1 cellular context compared by ENCODE assay signal in genomic region chr6:42217523-42218367, GRCh38.
TF ChIP-seq lines count a peak whose summit lies in the region.

TSS of gene MRPS10 (minus strand) at chr6:42217861. CDS start at chr6:42217849, 12 bp downstream.

TF ChIP-seq in K562, 482 proteins besides CTCF, POLR2A, EP300 and RAD21 (continued from another document and continues in another):
- TF ChIP-seq SMAD4 (CRISPR knock-in tag; conservative IDR thresholded peaks at IDR 0.05) (peak; percentile 55), POLR2B (IDR thresholded peaks at IDR 0.05; ENCODE audit: low read depth, partially characterized antibody) (peak; percentile 90), HDAC3 (IDR thresholded peaks at IDR 0.05; ENCODE audit: borderline replicate concordance, partially characterized antibody) (peak; percentile 48), ZMIZ1 (IDR thresholded peaks at IDR 0.05; ENCODE audit: low read depth in 2 of 2, low read length in 2 of 2) (peak in 1 of 2 experiments; percentile 58; a peak in 1 of 4 replicates), MNT (conservative IDR thresholded peaks at IDR 0.05) (peak; percentile 54 to 86; a peak in 2 of 4 replicates), CHD4 (IDR thresholded peaks at IDR 0.05; ENCODE audit: insufficient read depth, insufficient replicate concordance, low read depth, low read length, poor library complexity, severe bottlenecking) (peak; percentile 47), SOX6 (IDR thresholded peaks at IDR 0.05) (peak; percentile 73), PTRF (tag; IDR thresholded peaks at IDR 0.05) (no peak), LARP7 (IDR thresholded peaks at IDR 0.05) (peak; percentile 16; the same call in 1 of the 2 replicates), TAF1 (IDR thresholded peaks at IDR 0.05; ENCODE audit: control insufficient read depth, extremely low read depth, insufficient read depth, low read length, severe bottlenecking) (peak; percentile 100), GABPA (tag; conservative IDR thresholded peaks at IDR 0.05; ENCODE audit: low read depth) (peak; percentile 99), DNMT1 (IDR thresholded peaks at IDR 0.05) (peak; percentile 53; the same call in 1 of the 2 replicates), ETV5 (CRISPR knock-in tag; IDR thresholded peaks at IDR 0.05; ENCODE audit: low read depth) (peak; percentile 69), CBX1 (IDR thresholded peaks at IDR 0.05; ENCODE audit: low read depth) (peak; percentile 75; the same call in 1 of the 2 replicates), TCF7 (IDR thresholded peaks at IDR 0.05; ENCODE audit: borderline replicate concordance) (no peak; the same call in 1 of the 2 replicates), MBD2 (IDR thresholded peaks at IDR 0.05; ENCODE audit: borderline replicate concordance, low read depth) (peak; percentile 92), POLR3A (IDR thresholded peaks at IDR 0.05; ENCODE audit: borderline replicate concordance, extremely low read depth, insufficient read depth, insufficient read length) (no peak), ZNF212 (CRISPR knock-in tag; IDR thresholded peaks at IDR 0.05) (0 out of 2 replicates have a peak, but pooled peaks have one; percentile 12), ATF4 (CRISPR knock-in tag; IDR thresholded peaks at IDR 0.05) (0 out of 2 replicates have a peak, but pooled peaks have one; percentile 9), SMARCA5 (IDR thresholded peaks at IDR 0.05) (peak; percentile 82), LCOR (CRISPR knock-in tag; IDR thresholded peaks at IDR 0.05) (peak; percentile 96), BRD9 (IDR thresholded peaks at IDR 0.05; ENCODE audit: low read depth, partially characterized antibody) (peak; percentile 30), MLLT1 (IDR thresholded peaks at IDR 0.05) (peak; percentile 53 to 55; a peak in 2 of 4 replicates), BCL6 (CRISPR knock-in tag; IDR thresholded peaks at IDR 0.05) (no peak), SIX5 (IDR thresholded peaks at IDR 0.05; ENCODE audit: borderline replicate concordance in 1 of 2, insufficient read depth in 1 of 2, low read depth in 1 of 2, low read length in 2 of 2) (peak; percentile 24 to 37; a peak in 2 of 4 replicates), ZNF551 (CRISPR knock-in tag; IDR thresholded peaks at IDR 0.05) (no peak), ZBTB2 (IDR thresholded peaks at IDR 0.05) (no peak; the same call in none of the 2 replicates), MXI1 (IDR thresholded peaks at IDR 0.05; ENCODE audit: low read depth, low read length) (peak; percentile 36), ESRRA (IDR thresholded peaks at IDR 0.05; ENCODE audit: borderline replicate concordance, low read depth) (peak; percentile 78; the same call in 1 of the 2 replicates), SUPT5H (IDR thresholded peaks at IDR 0.05) (peak; percentile 95), TAF7 (tag; IDR thresholded peaks at IDR 0.05) (peak; percentile 98), MCM2 (IDR thresholded peaks at IDR 0.05; ENCODE audit: low read depth) (peak; percentile 52; the same call in 1 of the 2 replicates), MTA2 (IDR thresholded peaks at IDR 0.05; ENCODE audit: low read depth) (peak; percentile 73), SMARCA4 (IDR thresholded peaks at IDR 0.05) (peak; percentile 10; the same call in 1 of the 2 replicates), POLR2AphosphoS5 (IDR thresholded peaks at IDR 0.05; ENCODE audit: control insufficient read depth, insufficient read depth, low read depth, low read length) (peak; percentile 95), ASH1L (IDR thresholded peaks at IDR 0.05; ENCODE audit: borderline replicate concordance, low read depth, partially characterized antibody) (peak; percentile 46), BHLHE40 (IDR thresholded peaks at IDR 0.05; ENCODE audit: low read length) (peak; percentile 6; the same call in 1 of the 2 replicates), EP400 (IDR thresholded peaks at IDR 0.05) (peak; percentile 74), PHF20 (IDR thresholded peaks at IDR 0.05; ENCODE audit: partially characterized antibody) (peak; percentile 92), GTF2E2 (tag; IDR thresholded peaks at IDR 0.05) (peak; percentile 89), HCFC1 (IDR thresholded peaks at IDR 0.05; ENCODE audit: low read depth, low read length) (peak; percentile 90), NFATC3 (IDR thresholded peaks at IDR 0.05) (peak; percentile 69), TRIM24 (IDR thresholded peaks at IDR 0.05) (peak in 1 of 2 experiments; percentile 12; a peak in 1 of 4 replicates), NFE2L1 (tag; IDR thresholded peaks at IDR 0.05; ENCODE audit: borderline replicate concordance, low read depth) (no peak), CC2D1A (IDR thresholded peaks at IDR 0.05) (0 out of 2 replicates have a peak, but pooled peaks have one; percentile 32), CHD2 (IDR thresholded peaks at IDR 0.05; ENCODE audit: low read depth, low read length) (0 out of 2 replicates have a peak, but pooled peaks have one; percentile 30), ETV1 (tag; conservative IDR thresholded peaks at IDR 0.05; ENCODE audit: low read depth) (peak; percentile 48; the same call in 1 of the 2 replicates), POLR2G (IDR thresholded peaks at IDR 0.05; ENCODE audit: low read depth, low read length) (peak; percentile 88), NCOR1 (IDR thresholded peaks at IDR 0.05) (0 out of 2 replicates have a peak, but pooled peaks have one; percentile 14), KLF1 (tag; IDR thresholded peaks at IDR 0.05) (no peak), HLTF (IDR thresholded peaks at IDR 0.05) (peak; percentile 65; the same call in 1 of the 2 replicates), KLF13 (tag; IDR thresholded peaks at IDR 0.05; ENCODE audit: borderline replicate concordance, low read depth) (0 out of 2 replicates have a peak, but pooled peaks have one; percentile 22), NKRF (IDR thresholded peaks at IDR 0.05; ENCODE audit: borderline replicate concordance) (peak; percentile 51), FOXP4 (CRISPR knock-in tag; IDR thresholded peaks at IDR 0.05; ENCODE audit: borderline replicate concordance) (peak; percentile 18; the same call in 1 of the 2 replicates), POLR2AphosphoS2 (IDR thresholded peaks at IDR 0.05; ENCODE audit: low read length) (peak; percentile 81; the same call in 1 of the 2 replicates), MITF (IDR thresholded peaks at IDR 0.05) (peak; percentile 29; the same call in 1 of the 2 replicates)
